25 cellular contexts compared by ENCODE assay signal in genomic region chr16:59260892-59261291, GRCh38.
"Had no signal": no experiment of that assay in that cellular context is flagged by ENCODE, and none has a peak within 500 bp of the region (broad histone marks: within the 10 kb centered on the region; RNA-seq: fewer than 3 reads in every experiment).

No MANE protein-coding gene starts in this region.

- H3K9ac ChIP-seq: KMS-11 had no signal

- H3K9me3 ChIP-seq: adrenal gland, MG63 had no signal

- H3K4me3 ChIP-seq: adrenal gland, MG63 had no signal

- H3K4me3 Mint-ChIP-seq: activated CD4-positive, alpha-beta memory T cell treated with anti-CD3 and anti-CD28 coated beads for 36 hours; activated CD4-positive, alpha-beta T cell treated with anti-CD3 and anti-CD28 coated beads, Interleukin-2, amount 10 ng/mL, durations not matched to agents 24 days and 14 days; activated naive CD4-positive, alpha-beta T cell treated with anti-CD3 and anti-CD28 coated beads, Interleukin-2, amount 50 U/mL, for 24 hours; activated T-helper 17 cell treated with anti-CD3 and anti-CD28 coated beads, Interleukin-2, amount 50 U/mL, for 72 hours; T-helper 17 cell; WTC11 had no signal

- H3K36me3 Mint-ChIP-seq: activated CD4-positive, alpha-beta memory T cell treated with anti-CD3 and anti-CD28 coated beads for 36 hours; activated naive CD4-positive, alpha-beta T cell treated with anti-CD3 and anti-CD28 coated beads, Interleukin-2, amount 50 U/mL, for 24 hours; WTC11 had no signal

- H3K27me3 Mint-ChIP-seq: activated CD4-positive, alpha-beta memory T cell treated with anti-CD3 and anti-CD28 coated beads for 36 hours; activated naive CD4-positive, alpha-beta T cell treated with anti-CD3 and anti-CD28 coated beads, Interleukin-2, amount 50 U/mL, for 24 hours; activated T-helper 17 cell treated with anti-CD3 and anti-CD28 coated beads, Interleukin-2, amount 50 U/mL, for 72 hours; T-helper 17 cell had no signal

- H3K36me3 ChIP-seq: adrenal gland, MG63 had no signal

- DNase-seq: activated CD4-positive, alpha-beta memory T cell treated with anti-CD3 and anti-CD28 coated beads for 36 hours; activated CD4-positive, alpha-beta T cell treated with anti-CD3 and anti-CD28 coated beads, Interleukin-2, amount 10 ng/mL, durations not matched to agents 24 days and 14 days; activated CD4-positive, CD25-positive, alpha-beta regulatory T cell treated with anti-CD3 and anti-CD28 coated beads, Interleukin-2, amount 50 U/mL, for 72 hours; activated CD8-positive, alpha-beta memory T cell treated with anti-CD3 and anti-CD28 coated beads, Interleukin-2, amount 50 U/mL, for 4 hours; activated gamma-delta T cell; adrenal gland; anterior cingulate cortex; cerebellar nuclear complex; MG63; MV-4-11; NCI-H1092 treated with DMSO at 0.1 percent for 48 hours; NCI-H1417 treated with DMSO at 0.1 percent for 48 hours; NCI-H1694; NCI-H2029; NCI-H2107; NCI-H2171 treated with DMSO at 0.1 percent for 48 hours; NCI-H226; NCI-H526; SIG-M5; T-helper 17 cell; T-helper 9 cell had no signal

- H3K4me1 Mint-ChIP-seq: activated T-helper 17 cell treated with anti-CD3 and anti-CD28 coated beads, Interleukin-2, amount 50 U/mL, for 72 hours; T-helper 17 cell; WTC11 had no signal

- H3K4me1 ChIP-seq: adrenal gland had no signal

- H3K27me3 ChIP-seq: adrenal gland, MG63 had no signal

- ATAC-seq: activated T-helper 17 cell treated with anti-CD3 and anti-CD28 coated beads, Interleukin-2, amount 50 U/mL, for 72 hours; T-helper 17 cell; WTC11 had no signal

- H3K27ac ChIP-seq: adrenal gland, KMS-11 had no signal

- H3K9me3 Mint-ChIP-seq: activated CD4-positive, alpha-beta T cell treated with anti-CD3 and anti-CD28 coated beads, Interleukin-2, amount 10 ng/mL, durations not matched to agents 24 days and 14 days; WTC11 had no signal
